1 cellular context compared by ENCODE assay signal in the genomic region with DNA sequence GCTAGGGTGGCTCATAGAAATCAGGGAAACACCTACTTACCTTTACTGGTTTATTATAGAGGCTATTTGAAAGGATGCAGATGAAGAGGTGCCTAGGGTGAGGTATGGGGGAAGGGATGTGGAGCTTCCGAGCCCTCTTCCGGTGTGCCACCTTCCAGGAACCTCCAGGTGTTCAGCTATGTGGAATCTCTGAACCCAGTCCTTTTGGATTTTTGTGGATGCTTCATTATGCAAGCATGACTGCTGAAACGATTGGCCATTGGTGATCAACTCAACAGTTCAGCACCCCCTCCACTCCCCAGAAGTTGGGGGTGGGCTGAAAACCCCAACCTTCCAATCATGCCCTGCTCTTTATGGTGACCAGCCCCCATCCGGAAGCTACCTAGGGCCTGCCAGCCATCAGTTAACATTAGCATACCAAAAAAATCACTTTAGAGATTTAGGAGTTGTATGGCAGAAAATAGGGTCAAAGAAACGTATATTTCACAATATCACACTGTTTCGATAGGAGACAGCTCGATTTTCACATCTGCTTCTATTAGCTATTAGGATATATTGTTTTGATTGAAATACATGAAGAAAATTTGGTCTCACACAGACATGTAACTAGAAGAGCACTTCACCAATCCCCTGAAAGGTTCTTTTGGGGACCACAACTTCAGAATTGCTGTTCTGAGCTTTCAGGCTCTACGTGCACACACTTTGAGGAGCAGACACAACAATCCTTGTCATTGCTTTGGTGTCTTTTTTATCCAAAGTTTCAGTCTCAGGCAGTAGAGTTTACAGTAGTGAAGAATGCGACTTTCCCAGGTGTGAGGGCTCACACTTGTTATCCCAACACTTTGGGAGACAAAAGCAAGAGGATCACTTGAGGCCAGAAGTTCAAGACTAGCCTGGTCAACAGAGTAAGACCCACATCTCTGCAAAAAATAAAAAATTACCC.
TF ChIP-seq lines count a peak whose summit lies in the region.

No MANE protein-coding gene starts in this region.

TF ChIP-seq in GM23338, 12 proteins besides CTCF, POLR2A, EP300 and RAD21:
- TF ChIP-seq, protein P1, sequence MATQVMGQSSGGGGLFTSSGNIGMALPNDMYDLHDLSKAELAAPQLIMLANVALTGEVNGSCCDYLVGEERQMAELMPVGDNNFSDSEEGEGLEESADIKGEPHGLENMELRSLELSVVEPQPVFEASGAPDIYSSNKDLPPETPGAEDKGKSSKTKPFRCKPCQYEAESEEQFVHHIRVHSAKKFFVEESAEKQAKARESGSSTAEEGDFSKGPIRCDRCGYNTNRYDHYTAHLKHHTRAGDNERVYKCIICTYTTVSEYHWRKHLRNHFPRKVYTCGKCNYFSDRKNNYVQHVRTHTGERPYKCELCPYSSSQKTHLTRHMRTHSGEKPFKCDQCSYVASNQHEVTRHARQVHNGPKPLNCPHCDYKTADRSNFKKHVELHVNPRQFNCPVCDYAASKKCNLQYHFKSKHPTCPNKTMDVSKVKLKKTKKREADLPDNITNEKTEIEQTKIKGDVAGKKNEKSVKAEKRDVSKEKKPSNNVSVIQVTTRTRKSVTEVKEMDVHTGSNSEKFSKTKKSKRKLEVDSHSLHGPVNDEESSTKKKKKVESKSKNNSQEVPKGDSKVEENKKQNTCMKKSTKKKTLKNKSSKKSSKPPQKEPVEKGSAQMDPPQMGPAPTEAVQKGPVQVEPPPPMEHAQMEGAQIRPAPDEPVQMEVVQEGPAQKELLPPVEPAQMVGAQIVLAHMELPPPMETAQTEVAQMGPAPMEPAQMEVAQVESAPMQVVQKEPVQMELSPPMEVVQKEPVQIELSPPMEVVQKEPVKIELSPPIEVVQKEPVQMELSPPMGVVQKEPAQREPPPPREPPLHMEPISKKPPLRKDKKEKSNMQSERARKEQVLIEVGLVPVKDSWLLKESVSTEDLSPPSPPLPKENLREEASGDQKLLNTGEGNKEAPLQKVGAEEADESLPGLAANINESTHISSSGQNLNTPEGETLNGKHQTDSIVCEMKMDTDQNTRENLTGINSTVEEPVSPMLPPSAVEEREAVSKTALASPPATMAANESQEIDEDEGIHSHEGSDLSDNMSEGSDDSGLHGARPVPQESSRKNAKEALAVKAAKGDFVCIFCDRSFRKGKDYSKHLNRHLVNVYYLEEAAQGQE (IDR thresholded peaks at IDR 0.05; ENCODE audit: unreplicated experiment), result no peak
- TF ChIP-seq, protein P2, sequence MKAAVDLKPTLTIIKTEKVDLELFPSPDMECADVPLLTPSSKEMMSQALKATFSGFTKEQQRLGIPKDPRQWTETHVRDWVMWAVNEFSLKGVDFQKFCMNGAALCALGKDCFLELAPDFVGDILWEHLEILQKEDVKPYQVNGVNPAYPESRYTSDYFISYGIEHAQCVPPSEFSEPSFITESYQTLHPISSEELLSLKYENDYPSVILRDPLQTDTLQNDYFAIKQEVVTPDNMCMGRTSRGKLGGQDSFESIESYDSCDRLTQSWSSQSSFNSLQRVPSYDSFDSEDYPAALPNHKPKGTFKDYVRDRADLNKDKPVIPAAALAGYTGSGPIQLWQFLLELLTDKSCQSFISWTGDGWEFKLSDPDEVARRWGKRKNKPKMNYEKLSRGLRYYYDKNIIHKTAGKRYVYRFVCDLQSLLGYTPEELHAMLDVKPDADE (IDR thresholded peaks at IDR 0.05), result peak; percentile 42
- TF ChIP-seq POLR2AphosphoS5 (IDR thresholded peaks at IDR 0.05; ENCODE audit: low read depth) (peak; percentile 83), EZH2 (IDR thresholded peaks at IDR 0.05; ENCODE audit: low read depth, unreplicated experiment) (no peak), NANOG (IDR thresholded peaks at IDR 0.05; ENCODE audit: borderline replicate concordance) (peak; percentile 87), ZNF331 (CRISPR knock-in tag; IDR thresholded peaks at IDR 0.05; ENCODE audit: low read depth) (no peak), CREB1 (CRISPR knock-in tag; IDR thresholded peaks at IDR 0.05; ENCODE audit: low read depth) (0 out of 2 replicates have a peak, but pooled peaks have one; percentile 4), ZNF114 (CRISPR knock-in tag; IDR thresholded peaks at IDR 0.05) (no peak)
